22 cellular contexts compared by ENCODE assay signal in genomic region chrX:45699158-45699557, GRCh38.
DNase-seq lines count a peak whose midpoint lies in the region; ATAC-seq and TF ChIP-seq lines count a peak whose summit lies in the region.
"Had no signal": no experiment of that assay in that cellular context is flagged by ENCODE, and none has a peak within 500 bp of the region (broad histone marks: within the 10 kb centered on the region; RNA-seq: fewer than 3 reads in every experiment).

No MANE protein-coding gene starts in this region.

- no peak for TF ChIP-seq POLR2A in prostate gland (IDR thresholded peaks at IDR 0.05)

- peaks cover 34% of the 10 kb centered on the region for H3K4me1 Mint-ChIP-seq in activated naive CD8-positive, alpha-beta T cell treated with anti-CD3 and anti-CD28 coated beads, Interleukin-2, amount 50 U/mL, for 24 hours
- H3K4me1 Mint-ChIP-seq in naive thymus-derived CD4-positive, alpha-beta T cell: peaks cover 0 to 4% (median 0%) of the 10 kb centered on the region in 7 donors
- H3K4me1 Mint-ChIP-seq: endodermal cell; stimulated activated memory B cell treated with anti-CD40 and anti-IgM and Interleukin-4, amounts not matched to agents 10 μg/mL and 1 μg/mL and 100 μg/mL, for 72 hours had no signal

- peaks cover 5% of the 10 kb centered on the region for H3K36me3 Mint-ChIP-seq in activated naive CD8-positive, alpha-beta T cell treated with anti-CD3 and anti-CD28 coated beads, Interleukin-2, amount 50 U/mL, for 24 hours (ENCODE audit: low read depth)
- peaks cover 0 to 2% (median 0%) of the 10 kb centered on the region in 5 donors for H3K36me3 Mint-ChIP-seq in naive thymus-derived CD4-positive, alpha-beta T cell
- H3K36me3 Mint-ChIP-seq: stimulated activated memory B cell treated with anti-CD40 and anti-IgM and Interleukin-4, amounts not matched to agents 10 μg/mL and 1 μg/mL and 100 μg/mL, for 72 hours had no signal

- H3K27ac ChIP-seq in AG04450 (ENCODE audit: low read depth, low read length): peak overlapping the region; percentile 21
- no peak overlapping the region for H3K27ac ChIP-seq in naive thymus-derived CD4-positive, alpha-beta T cell (ENCODE audit: low read depth, low read length)
- no peak overlapping the region for H3K27ac ChIP-seq in prostate gland
- no peak overlapping the region for H3K27ac ChIP-seq in foreskin keratinocyte
- H3K27ac ChIP-seq: colonic mucosa, esophagus squamous epithelium, thoracic aorta, WERI-Rb-1 had no signal

- H3K27me3 Mint-ChIP-seq in activated naive CD8-positive, alpha-beta T cell treated with anti-CD3 and anti-CD28 coated beads, Interleukin-2, amount 50 U/mL, for 24 hours: no peaks in the 10 kb centered on the region
- no peaks in the 10 kb centered on the region for H3K27me3 Mint-ChIP-seq in naive thymus-derived CD4-positive, alpha-beta T cell
- H3K27me3 Mint-ChIP-seq: stimulated activated memory B cell treated with anti-CD40 and anti-IgM and Interleukin-4, amounts not matched to agents 10 μg/mL and 1 μg/mL and 100 μg/mL, for 72 hours had no signal

- no peak overlapping the region for H3K4me3 Mint-ChIP-seq in activated naive CD8-positive, alpha-beta T cell treated with anti-CD3 and anti-CD28 coated beads, Interleukin-2, amount 50 U/mL, for 24 hours
- H3K4me3 Mint-ChIP-seq in naive thymus-derived CD4-positive, alpha-beta T cell: no peak overlapping the region
- H3K4me3 Mint-ChIP-seq: endodermal cell; stimulated activated memory B cell treated with anti-CD40 and anti-IgM and Interleukin-4, amounts not matched to agents 10 μg/mL and 1 μg/mL and 100 μg/mL, for 72 hours had no signal

- H3K9me3 Mint-ChIP-seq in activated naive CD8-positive, alpha-beta T cell treated with anti-CD3 and anti-CD28 coated beads, Interleukin-2, amount 50 U/mL, for 24 hours: peaks cover 5% of the 10 kb centered on the region
- peaks cover 0 to 9% (median 0%) of the 10 kb centered on the region in 11 donors for H3K9me3 Mint-ChIP-seq in naive thymus-derived CD4-positive, alpha-beta T cell
- H3K9me3 Mint-ChIP-seq: stimulated activated memory B cell treated with anti-CD40 and anti-IgM and Interleukin-4, amounts not matched to agents 10 μg/mL and 1 μg/mL and 100 μg/mL, for 72 hours had no signal

- no peak overlapping the region for H3K4me3 ChIP-seq in AG04450 (ENCODE audit: low read depth, low read length)
- no peak overlapping the region for H3K4me3 ChIP-seq in naive thymus-derived CD4-positive, alpha-beta T cell (ENCODE audit: low read length)
- no peak overlapping the region for H3K4me3 ChIP-seq in prostate gland
- H3K4me3 ChIP-seq: colonic mucosa, esophagus squamous epithelium, thoracic aorta had no signal

- ATAC-seq in activated naive CD8-positive, alpha-beta T cell treated with anti-CD3 and anti-CD28 coated beads, Interleukin-2, amount 50 U/mL, for 24 hours: peak; percentile 88
- no peak for ATAC-seq in naive thymus-derived CD4-positive, alpha-beta T cell
- ATAC-seq in foreskin keratinocyte: no peak
- ATAC-seq: Right ventricle myocardium inferior; stimulated activated memory B cell treated with anti-CD40 and anti-IgM and Interleukin-4, amounts not matched to agents 10 μg/mL and 1 μg/mL and 100 μg/mL, for 72 hours had no signal

- TF ChIP-seq CTCF in AG04450 (IDR thresholded peaks at IDR 0.05; ENCODE audit: low read depth, low read length) (no peak), prostate gland (IDR thresholded peaks at IDR 0.05) (no peak), foreskin keratinocyte (conservative IDR thresholded peaks at IDR 0.05) (no peak)

- DNase-seq in AG04450 (ENCODE audit: low read depth, low spot score) (no peak), ELR (ENCODE audit: low read depth) (peak; percentile 67), iris pigment epithelial cell (ENCODE audit: low read depth) (peak; percentile 75), prostate gland (ENCODE audit: low spot score) (no peak), T-helper 1 cell (no peak), foreskin keratinocyte (no peak)
- no peak for DNase-seq in activated naive CD8-positive, alpha-beta T cell treated with anti-CD3 and anti-CD28 coated beads, Interleukin-2, amount 50 U/mL, for 24 hours
- no peak for DNase-seq in naive thymus-derived CD4-positive, alpha-beta T cell
- DNase-seq: activated gamma-delta T cell treated with Interleukin-2 at 50 U/mL for 16 hours; amniotic stem cell; colonic mucosa; endodermal cell; esophagus squamous epithelium; KBM-7; NCI-H1436 treated with DMSO at 0.1 percent for 48 hours; NCI-H446 treated with DMSO at 0.1 percent for 48 hours; OCI-M1; stimulated activated CD4-positive, alpha-beta T cell treated with anti-CD3 and anti-CD28 coated beads, Interleukin-2, amount 100 ng/mL, for 48 hours; WERI-Rb-1 had no signal

- H3K36me3 ChIP-seq in naive thymus-derived CD4-positive, alpha-beta T cell (ENCODE audit: control insufficient read depth in 2 of 3, insufficient read depth in 3 of 3, low read length in 3 of 3): no peaks in the 10 kb centered on the region
- no peaks in the 10 kb centered on the region for H3K36me3 ChIP-seq in prostate gland
- H3K36me3 ChIP-seq: colonic mucosa, esophagus squamous epithelium, thoracic aorta, WERI-Rb-1 had no signal

- H3K4me1 ChIP-seq in naive thymus-derived CD4-positive, alpha-beta T cell (ENCODE audit: control insufficient read depth in 2 of 2, insufficient read depth in 2 of 2, low read length in 2 of 2): no peaks in the 10 kb centered on the region
- no peaks in the 10 kb centered on the region for H3K4me1 ChIP-seq in prostate gland (replicated peaks)
- peaks cover 12% of the 10 kb centered on the region for H3K4me1 ChIP-seq in foreskin keratinocyte
- H3K4me1 ChIP-seq: colonic mucosa, esophagus squamous epithelium had no signal

- intact Hi-C loops in naive thymus-derived CD4-positive, alpha-beta T cell (cut with micrococcal nuclease): no loop called here
- intact Hi-C loops in prostate gland (cut with DNase I): no loop called here

- peak overlapping the region; percentile 49 for H3K27ac Mint-ChIP-seq in activated naive CD8-positive, alpha-beta T cell treated with anti-CD3 and anti-CD28 coated beads, Interleukin-2, amount 50 U/mL, for 24 hours
- H3K27ac Mint-ChIP-seq in naive thymus-derived CD4-positive, alpha-beta T cell: no peak overlapping the region
- H3K27ac Mint-ChIP-seq: endodermal cell; stimulated activated memory B cell treated with anti-CD40 and anti-IgM and Interleukin-4, amounts not matched to agents 10 μg/mL and 1 μg/mL and 100 μg/mL, for 72 hours had no signal

- 92% methylated on average over 3 of the region's 3 CpGs for WGBS in prostate gland

- POLR2A ChIA-PET in AG04450 (lab: Yijun Ruan, JAX): interaction anchor here (3.0 kb wide), 1 partner anchor 11 kb away, joined by 17 read pairs; no protein-coding TSS in a partner anchor
- POLR2A ChIA-PET in naive thymus-derived CD4-positive, alpha-beta T cell (lab: Charles Lee): no interaction called here

- no peaks in the 10 kb centered on the region for H3K9me3 ChIP-seq in AG04450 (ENCODE audit: control insufficient read depth, insufficient read depth, low read length)
- H3K9me3 ChIP-seq in naive thymus-derived CD4-positive, alpha-beta T cell (ENCODE audit: control insufficient read depth in 2 of 3, low read length in 3 of 3): no peaks in the 10 kb centered on the region
- H3K9me3 ChIP-seq in prostate gland: no peaks in the 10 kb centered on the region
- H3K9me3 ChIP-seq: colonic mucosa, esophagus squamous epithelium, thoracic aorta had no signal

- H3K27me3 ChIP-seq in AG04450 (ENCODE audit: control insufficient read depth, insufficient read depth, low read length) (no peaks in the 10 kb centered on the region), prostate gland (replicated peaks; ENCODE audit: insufficient read depth) (no peaks in the 10 kb centered on the region), foreskin keratinocyte (no peaks in the 10 kb centered on the region)
- H3K27me3 ChIP-seq in naive thymus-derived CD4-positive, alpha-beta T cell (ENCODE audit: control insufficient read depth in 2 of 2, insufficient read depth in 2 of 2, low read length in 2 of 2): no peaks in the 10 kb centered on the region
- H3K27me3 ChIP-seq: colonic mucosa, esophagus squamous epithelium had no signal

- CTCF ChIA-PET in AG04450 (lab: Charles Lee): no interaction called here
- CTCF ChIA-PET in naive thymus-derived CD4-positive, alpha-beta T cell (lab: Charles Lee): no interaction called here

Comparison
In these comparisons a context has a peak if more than half of its experiments do, and no peak if none do; other contexts are left out.
1. DNase-seq: peak in ELR (single experiment) and iris pigment epithelial cell (single experiment); none in AG04450 (single experiment), activated naive CD8-positive, alpha-beta T cell treated with anti-CD3 and anti-CD28 coated beads, Interleukin-2, amount 50 U/mL, for 24 hours (single experiment), naive thymus-derived CD4-positive, alpha-beta T cell (0 of 9), prostate gland (single experiment), T-helper 1 cell (0 of 5) and foreskin keratinocyte (0 of 2).